Comparison of ENCODE assay signal across 2 cellular contexts in the genomic region with DNA sequence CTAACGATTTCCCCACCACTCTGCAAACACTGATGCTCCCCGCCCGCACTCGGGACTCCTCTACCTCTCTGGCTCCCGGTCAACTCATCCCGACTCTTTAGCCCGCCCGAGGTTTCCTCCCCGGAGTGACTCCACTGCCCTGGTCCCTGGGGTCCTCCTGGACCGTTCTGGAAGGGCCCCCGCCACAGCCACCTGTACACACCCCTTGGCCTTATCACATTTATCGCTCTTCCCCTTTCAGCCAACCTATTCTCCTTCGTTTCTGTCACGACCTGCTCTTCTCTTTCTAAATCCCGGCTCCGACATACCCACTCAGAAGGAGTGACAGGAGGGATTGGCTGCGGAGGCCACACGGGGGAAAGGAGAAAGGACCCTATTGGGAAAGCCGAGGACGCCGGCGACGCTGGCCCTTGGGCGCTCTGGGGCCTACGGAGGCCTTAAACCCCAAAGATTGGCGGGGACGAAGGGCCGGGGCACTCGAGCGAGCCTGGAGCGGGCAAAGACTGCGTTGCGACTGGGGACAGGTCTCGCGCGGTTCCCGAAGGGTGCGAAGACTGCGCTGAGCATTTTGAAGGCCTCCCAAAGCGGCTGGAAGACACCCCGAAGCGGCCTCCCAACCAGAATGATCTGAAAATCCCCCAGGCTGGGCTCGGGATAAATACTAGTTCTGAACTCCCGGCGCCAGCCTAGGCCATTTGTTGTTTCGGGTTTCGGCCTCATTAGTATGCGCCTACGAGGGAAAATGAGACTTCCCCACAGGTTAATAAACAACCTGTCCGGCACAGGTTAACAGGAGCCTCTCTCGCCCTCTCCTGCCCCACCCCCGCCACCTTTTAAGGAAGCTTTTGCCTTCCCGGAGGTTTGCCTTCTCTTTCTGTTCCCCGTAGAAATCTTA.
TF ChIP-seq lines count a peak whose summit lies in the region.

No MANE protein-coding gene starts in this region.

TF ChIP-seq in liver, 16 proteins besides CTCF, POLR2A, EP300 and RAD21:
- TF ChIP-seq, protein P1, sequence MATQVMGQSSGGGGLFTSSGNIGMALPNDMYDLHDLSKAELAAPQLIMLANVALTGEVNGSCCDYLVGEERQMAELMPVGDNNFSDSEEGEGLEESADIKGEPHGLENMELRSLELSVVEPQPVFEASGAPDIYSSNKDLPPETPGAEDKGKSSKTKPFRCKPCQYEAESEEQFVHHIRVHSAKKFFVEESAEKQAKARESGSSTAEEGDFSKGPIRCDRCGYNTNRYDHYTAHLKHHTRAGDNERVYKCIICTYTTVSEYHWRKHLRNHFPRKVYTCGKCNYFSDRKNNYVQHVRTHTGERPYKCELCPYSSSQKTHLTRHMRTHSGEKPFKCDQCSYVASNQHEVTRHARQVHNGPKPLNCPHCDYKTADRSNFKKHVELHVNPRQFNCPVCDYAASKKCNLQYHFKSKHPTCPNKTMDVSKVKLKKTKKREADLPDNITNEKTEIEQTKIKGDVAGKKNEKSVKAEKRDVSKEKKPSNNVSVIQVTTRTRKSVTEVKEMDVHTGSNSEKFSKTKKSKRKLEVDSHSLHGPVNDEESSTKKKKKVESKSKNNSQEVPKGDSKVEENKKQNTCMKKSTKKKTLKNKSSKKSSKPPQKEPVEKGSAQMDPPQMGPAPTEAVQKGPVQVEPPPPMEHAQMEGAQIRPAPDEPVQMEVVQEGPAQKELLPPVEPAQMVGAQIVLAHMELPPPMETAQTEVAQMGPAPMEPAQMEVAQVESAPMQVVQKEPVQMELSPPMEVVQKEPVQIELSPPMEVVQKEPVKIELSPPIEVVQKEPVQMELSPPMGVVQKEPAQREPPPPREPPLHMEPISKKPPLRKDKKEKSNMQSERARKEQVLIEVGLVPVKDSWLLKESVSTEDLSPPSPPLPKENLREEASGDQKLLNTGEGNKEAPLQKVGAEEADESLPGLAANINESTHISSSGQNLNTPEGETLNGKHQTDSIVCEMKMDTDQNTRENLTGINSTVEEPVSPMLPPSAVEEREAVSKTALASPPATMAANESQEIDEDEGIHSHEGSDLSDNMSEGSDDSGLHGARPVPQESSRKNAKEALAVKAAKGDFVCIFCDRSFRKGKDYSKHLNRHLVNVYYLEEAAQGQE (IDR thresholded peaks at IDR 0.05), result no peak
- TF ChIP-seq FOXA2 (IDR thresholded peaks at IDR 0.05), result no peak
- no peak for TF ChIP-seq GABPA (IDR thresholded peaks at IDR 0.05 in 1 of 2, conservative IDR thresholded peaks at IDR 0.05 in 1 of 2)
- TF ChIP-seq, protein P2, sequence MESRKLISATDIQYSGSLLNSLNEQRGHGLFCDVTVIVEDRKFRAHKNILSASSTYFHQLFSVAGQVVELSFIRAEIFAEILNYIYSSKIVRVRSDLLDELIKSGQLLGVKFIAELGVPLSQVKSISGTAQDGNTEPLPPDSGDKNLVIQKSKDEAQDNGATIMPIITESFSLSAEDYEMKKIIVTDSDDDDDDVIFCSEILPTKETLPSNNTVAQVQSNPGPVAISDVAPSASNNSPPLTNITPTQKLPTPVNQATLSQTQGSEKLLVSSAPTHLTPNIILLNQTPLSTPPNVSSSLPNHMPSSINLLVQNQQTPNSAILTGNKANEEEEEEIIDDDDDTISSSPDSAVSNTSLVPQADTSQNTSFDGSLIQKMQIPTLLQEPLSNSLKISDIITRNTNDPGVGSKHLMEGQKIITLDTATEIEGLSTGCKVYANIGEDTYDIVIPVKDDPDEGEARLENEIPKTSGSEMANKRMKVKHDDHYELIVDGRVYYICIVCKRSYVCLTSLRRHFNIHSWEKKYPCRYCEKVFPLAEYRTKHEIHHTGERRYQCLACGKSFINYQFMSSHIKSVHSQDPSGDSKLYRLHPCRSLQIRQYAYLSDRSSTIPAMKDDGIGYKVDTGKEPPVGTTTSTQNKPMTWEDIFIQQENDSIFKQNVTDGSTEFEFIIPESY (IDR thresholded peaks at IDR 0.05), result no peak
- no peak for TF ChIP-seq NR2F2 (IDR thresholded peaks at IDR 0.05)
- TF ChIP-seq SP1 (IDR thresholded peaks at IDR 0.05), result no peak
- no peak for TF ChIP-seq HNF4G (IDR thresholded peaks at IDR 0.05)
- no peak for TF ChIP-seq FOXA1 (IDR thresholded peaks at IDR 0.05)
- TF ChIP-seq HNF4A (conservative IDR thresholded peaks at IDR 0.05), result no peak
- TF ChIP-seq, protein P3, sequence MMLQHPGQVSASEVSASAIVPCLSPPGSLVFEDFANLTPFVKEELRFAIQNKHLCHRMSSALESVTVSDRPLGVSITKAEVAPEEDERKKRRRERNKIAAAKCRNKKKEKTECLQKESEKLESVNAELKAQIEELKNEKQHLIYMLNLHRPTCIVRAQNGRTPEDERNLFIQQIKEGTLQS (IDR thresholded peaks at IDR 0.05), result no peak
- TF ChIP-seq YY1 (IDR thresholded peaks at IDR 0.05), result no peak
- TF ChIP-seq, protein P4, sequence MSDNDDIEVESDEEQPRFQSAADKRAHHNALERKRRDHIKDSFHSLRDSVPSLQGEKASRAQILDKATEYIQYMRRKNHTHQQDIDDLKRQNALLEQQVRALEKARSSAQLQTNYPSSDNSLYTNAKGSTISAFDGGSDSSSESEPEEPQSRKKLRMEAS (IDR thresholded peaks at IDR 0.05), result no peak
- no peak for TF ChIP-seq EGR1 (IDR thresholded peaks at IDR 0.05; ENCODE audit: low read depth in 2 of 2)
- TF ChIP-seq RXRA (IDR thresholded peaks at IDR 0.05), result no peak
- no peak for TF ChIP-seq JUND (IDR thresholded peaks at IDR 0.05)
- no peak for TF ChIP-seq TAF1 (conservative IDR thresholded peaks at IDR 0.05)

TF ChIP-seq in HepG2, 621 proteins besides CTCF, POLR2A, EP300 and RAD21:
- TF ChIP-seq ZNF737 (CRISPR knock-in tag; IDR thresholded peaks at IDR 0.05; ENCODE audit: borderline replicate concordance), result no peak
- TF ChIP-seq MAZ (IDR thresholded peaks at IDR 0.05; ENCODE audit: borderline replicate concordance, low read depth, low read length), result no peak
- no peak for TF ChIP-seq MAZ (CRISPR knock-in tag; IDR thresholded peaks at IDR 0.05; ENCODE audit: low read depth)
- TF ChIP-seq, protein P5, sequence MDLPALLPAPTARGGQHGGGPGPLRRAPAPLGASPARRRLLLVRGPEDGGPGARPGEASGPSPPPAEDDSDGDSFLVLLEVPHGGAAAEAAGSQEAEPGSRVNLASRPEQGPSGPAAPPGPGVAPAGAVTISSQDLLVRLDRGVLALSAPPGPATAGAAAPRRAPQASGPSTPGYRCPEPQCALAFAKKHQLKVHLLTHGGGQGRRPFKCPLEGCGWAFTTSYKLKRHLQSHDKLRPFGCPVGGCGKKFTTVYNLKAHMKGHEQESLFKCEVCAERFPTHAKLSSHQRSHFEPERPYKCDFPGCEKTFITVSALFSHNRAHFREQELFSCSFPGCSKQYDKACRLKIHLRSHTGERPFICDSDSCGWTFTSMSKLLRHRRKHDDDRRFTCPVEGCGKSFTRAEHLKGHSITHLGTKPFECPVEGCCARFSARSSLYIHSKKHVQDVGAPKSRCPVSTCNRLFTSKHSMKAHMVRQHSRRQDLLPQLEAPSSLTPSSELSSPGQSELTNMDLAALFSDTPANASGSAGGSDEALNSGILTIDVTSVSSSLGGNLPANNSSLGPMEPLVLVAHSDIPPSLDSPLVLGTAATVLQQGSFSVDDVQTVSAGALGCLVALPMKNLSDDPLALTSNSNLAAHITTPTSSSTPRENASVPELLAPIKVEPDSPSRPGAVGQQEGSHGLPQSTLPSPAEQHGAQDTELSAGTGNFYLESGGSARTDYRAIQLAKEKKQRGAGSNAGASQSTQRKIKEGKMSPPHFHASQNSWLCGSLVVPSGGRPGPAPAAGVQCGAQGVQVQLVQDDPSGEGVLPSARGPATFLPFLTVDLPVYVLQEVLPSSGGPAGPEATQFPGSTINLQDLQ (CRISPR knock-in tag; IDR thresholded peaks at IDR 0.05), result no peak
- TF ChIP-seq, protein P6, sequence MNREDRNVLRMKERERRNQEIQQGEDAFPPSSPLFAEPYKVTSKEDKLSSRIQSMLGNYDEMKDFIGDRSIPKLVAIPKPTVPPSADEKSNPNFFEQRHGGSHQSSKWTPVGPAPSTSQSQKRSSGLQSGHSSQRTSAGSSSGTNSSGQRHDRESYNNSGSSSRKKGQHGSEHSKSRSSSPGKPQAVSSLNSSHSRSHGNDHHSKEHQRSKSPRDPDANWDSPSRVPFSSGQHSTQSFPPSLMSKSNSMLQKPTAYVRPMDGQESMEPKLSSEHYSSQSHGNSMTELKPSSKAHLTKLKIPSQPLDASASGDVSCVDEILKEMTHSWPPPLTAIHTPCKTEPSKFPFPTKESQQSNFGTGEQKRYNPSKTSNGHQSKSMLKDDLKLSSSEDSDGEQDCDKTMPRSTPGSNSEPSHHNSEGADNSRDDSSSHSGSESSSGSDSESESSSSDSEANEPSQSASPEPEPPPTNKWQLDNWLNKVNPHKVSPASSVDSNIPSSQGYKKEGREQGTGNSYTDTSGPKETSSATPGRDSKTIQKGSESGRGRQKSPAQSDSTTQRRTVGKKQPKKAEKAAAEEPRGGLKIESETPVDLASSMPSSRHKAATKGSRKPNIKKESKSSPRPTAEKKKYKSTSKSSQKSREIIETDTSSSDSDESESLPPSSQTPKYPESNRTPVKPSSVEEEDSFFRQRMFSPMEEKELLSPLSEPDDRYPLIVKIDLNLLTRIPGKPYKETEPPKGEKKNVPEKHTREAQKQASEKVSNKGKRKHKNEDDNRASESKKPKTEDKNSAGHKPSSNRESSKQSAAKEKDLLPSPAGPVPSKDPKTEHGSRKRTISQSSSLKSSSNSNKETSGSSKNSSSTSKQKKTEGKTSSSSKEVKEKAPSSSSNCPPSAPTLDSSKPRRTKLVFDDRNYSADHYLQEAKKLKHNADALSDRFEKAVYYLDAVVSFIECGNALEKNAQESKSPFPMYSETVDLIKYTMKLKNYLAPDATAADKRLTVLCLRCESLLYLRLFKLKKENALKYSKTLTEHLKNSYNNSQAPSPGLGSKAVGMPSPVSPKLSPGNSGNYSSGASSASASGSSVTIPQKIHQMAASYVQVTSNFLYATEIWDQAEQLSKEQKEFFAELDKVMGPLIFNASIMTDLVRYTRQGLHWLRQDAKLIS (CRISPR knock-in tag; IDR thresholded peaks at IDR 0.05), result no peak
- TF ChIP-seq, protein P7, sequence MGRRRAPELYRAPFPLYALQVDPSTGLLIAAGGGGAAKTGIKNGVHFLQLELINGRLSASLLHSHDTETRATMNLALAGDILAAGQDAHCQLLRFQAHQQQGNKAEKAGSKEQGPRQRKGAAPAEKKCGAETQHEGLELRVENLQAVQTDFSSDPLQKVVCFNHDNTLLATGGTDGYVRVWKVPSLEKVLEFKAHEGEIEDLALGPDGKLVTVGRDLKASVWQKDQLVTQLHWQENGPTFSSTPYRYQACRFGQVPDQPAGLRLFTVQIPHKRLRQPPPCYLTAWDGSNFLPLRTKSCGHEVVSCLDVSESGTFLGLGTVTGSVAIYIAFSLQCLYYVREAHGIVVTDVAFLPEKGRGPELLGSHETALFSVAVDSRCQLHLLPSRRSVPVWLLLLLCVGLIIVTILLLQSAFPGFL (CRISPR knock-in tag; IDR thresholded peaks at IDR 0.05), result no peak
- TF ChIP-seq ZKSCAN8 (CRISPR knock-in tag; IDR thresholded peaks at IDR 0.05; ENCODE audit: borderline replicate concordance), result no peak
- no peak for TF ChIP-seq SPEN (CRISPR knock-in tag; IDR thresholded peaks at IDR 0.05; ENCODE audit: low read depth)
- TF ChIP-seq, protein P8, sequence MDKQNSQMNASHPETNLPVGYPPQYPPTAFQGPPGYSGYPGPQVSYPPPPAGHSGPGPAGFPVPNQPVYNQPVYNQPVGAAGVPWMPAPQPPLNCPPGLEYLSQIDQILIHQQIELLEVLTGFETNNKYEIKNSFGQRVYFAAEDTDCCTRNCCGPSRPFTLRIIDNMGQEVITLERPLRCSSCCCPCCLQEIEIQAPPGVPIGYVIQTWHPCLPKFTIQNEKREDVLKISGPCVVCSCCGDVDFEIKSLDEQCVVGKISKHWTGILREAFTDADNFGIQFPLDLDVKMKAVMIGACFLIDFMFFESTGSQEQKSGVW (CRISPR knock-in tag; IDR thresholded peaks at IDR 0.05; ENCODE audit: borderline replicate concordance), result no peak
- TF ChIP-seq ZNF24 (IDR thresholded peaks at IDR 0.05), result no peak
